ENCODE assay signal across 27 cellular contexts in genomic region chr6:166101819-166102419, GRCh38.
"Had no signal": no experiment of that assay in that cellular context is flagged by ENCODE, and none has a peak within 500 bp of the region (broad histone marks: within the 10 kb centered on the region; RNA-seq: fewer than 3 reads in every experiment).

No MANE protein-coding gene starts in this region.

- H3K9me3 ChIP-seq: suprapubic skin, testis, thoracic aorta, thyroid gland, transverse colon, upper lobe of right lung, vagina had no signal

- ATAC-seq: stimulated activated effector memory CD8-positive, alpha-beta T cell treated with anti-CD3 and anti-CD28 coated beads, Interleukin-12 subunit alpha, Interleukin-12 subunit beta, amount 100 ng/mL, for 72 hours; stimulated activated memory B cell treated with anti-CD40 and anti-IgM and Interleukin-4, amounts not matched to agents 10 μg/mL and 1 μg/mL and 100 μg/mL, for 72 hours; stimulated activated naive B cell treated with anti-CD40 and anti-IgM and Interleukin-4, amounts not matched to agents 10 μg/mL and 1 μg/mL and 100 μg/mL, for 72 hours; stimulated activated naive CD8-positive, alpha-beta T cell treated with anti-CD3 and anti-CD28 coated beads, Interleukin-15, amount 100 ng/mL, for 72 hours; stimulated activated naive CD8-positive, alpha-beta T cell treated with anti-CD3 and anti-CD28 coated beads, Interleukin-15, Interleukin-2, amounts not matched to agents 100 U/mL and 50 U/mL, for 24 hours; upper lobe of right lung had no signal

- H3K36me3 ChIP-seq: stomach, suprapubic skin, thoracic aorta, thyroid gland, tibial artery, tibial nerve, transverse colon, upper lobe of left lung, upper lobe of right lung, uterus, vagina had no signal

- DNase-seq: stimulated activated CD4-positive, alpha-beta T cell treated with anti-CD3 and anti-CD28 coated beads, Interleukin-2, amount 100 ng/mL, for 48 hours; stimulated activated CD4-positive, alpha-beta T cell treated with anti-CD3 and anti-CD28 coated beads, Interleukin-4, amount 100 ng/mL, for 1 hour; stimulated activated CD4-positive, alpha-beta T cell treated with anti-CD3 and anti-CD28 coated beads, Interleukin-4, amount 100 ng/mL, for 24 hours; stimulated activated CD4-positive, alpha-beta T cell treated with anti-CD3 and anti-CD28 coated beads, Interleukin-4, amount 100 ng/mL, for 4 hours; stimulated activated CD8-positive, alpha-beta memory T cell treated with anti-CD3 and anti-CD28 coated beads, Interleukin-4, amount 100 ng/mL, for 48 hours; stimulated activated naive B cell treated with anti-CD40 and anti-IgM and Interleukin-4, amounts not matched to agents 10 μg/mL and 1 μg/mL and 100 μg/mL, for 72 hours; stimulated activated naive CD4-positive, alpha-beta T cell; stimulated activated naive CD4-positive, alpha-beta T cell treated with Interleukin-2 at 50 U/mL for 16 hours; stimulated activated naive CD8-positive, alpha-beta T cell treated with anti-CD3 and anti-CD28 coated beads, Interleukin-15, amount 100 ng/mL, for 72 hours; stimulated activated naive CD8-positive, alpha-beta T cell treated with anti-CD3 and anti-CD28 coated beads, Interleukin-15, Interleukin-2, amounts not matched to agents 100 U/mL and 50 U/mL, for 24 hours; stomach; substantia nigra; testis; thyroid gland; tibial artery; transverse colon; trophoblast cell; upper lobe of left lung; upper lobe of right lung; uterus had no signal

- H3K4me1 ChIP-seq: suprapubic skin, testis, thyroid gland, tibial artery, tibial nerve, transverse colon, upper lobe of right lung, uterus, vagina had no signal

- H3K27ac ChIP-seq: stomach, suprapubic skin, testis, thoracic aorta, thyroid gland, tibial artery, tibial nerve, transverse colon, upper lobe of left lung, upper lobe of right lung, uterus, vagina had no signal

- FAIRE-seq: urothelium cell line had no signal

- H3K27me3 ChIP-seq: stomach, suprapubic skin, testis, thyroid gland, transverse colon, upper lobe of left lung, uterus, vagina had no signal

- H3K4me3 ChIP-seq: stomach, suprapubic skin, testis, thoracic aorta, thyroid gland, tibial artery, tibial nerve, transverse colon, upper lobe of left lung, upper lobe of right lung, uterus, vagina had no signal
